ENCODE assay signal across 9 cellular contexts in genomic region chr1:56525463-56526155, GRCh38. TPM values are rescaled to one million over a fixed set of nuclear protein-coding genes. Genes with fewer than 3 reads are reported as not detected.
DNase-seq lines count a peak whose midpoint lies in the region; ATAC-seq, FAIRE-seq and TF ChIP-seq lines count a peak whose summit lies in the region.
"Had no signal": no experiment of that assay in that cellular context is flagged by ENCODE, and none has a peak within 500 bp of the region (broad histone marks: within the 10 kb centered on the region; RNA-seq: fewer than 3 reads in every experiment).

No MANE protein-coding gene starts in this region.

- H3K79me1 ChIP-seq in IMR-90 (ENCODE audit: low read depth in 1 of 2, low read length in 2 of 2): peaks cover 49 to 80% of the 10 kb centered on the region in 2 experiments

- intact Hi-C loops in IMR-90 (cut with micrococcal nuclease) (no loop called here), pancreas (cut with DNase I) (loop anchor here in 1 of 3 donors (10.0 kb wide), 1 partner anchor 49 kb away; the partner anchor contains the start of gene PLPP3)

- ATAC-seq in GM21737 (IDR thresholded peaks at IDR 0.05; ENCODE audit: unreplicated experiment) (peak; percentile 78), IMR-90 (ENCODE audit: low read depth) (0 out of 2 replicates have a peak, but pooled peaks have one; percentile 6), pancreas (peak; percentile 31 to 68 (median 50))

- TF ChIP-seq POLR2A in IMR-90 (IDR thresholded peaks at IDR 0.05; ENCODE audit: low read depth, low read length): no peak

- no TSS peak for BruUV-seq in IMR-90 (replicated peaks; lab: Mats Ljungman, UMichigan)

- H3K14ac ChIP-seq in IMR-90 (replicated peaks; ENCODE audit: low read depth, low read length): no peak overlapping the region

- TF ChIP-seq CTCF in GM13976 (IDR thresholded peaks at IDR 0.05; ENCODE audit: borderline replicate concordance, control extremely low read depth, extremely low read depth, insufficient read depth, missing control alignments) (no peak), IMR-90 (conservative IDR thresholded peaks at IDR 0.05; ENCODE audit: low read depth, low read length) (no peak), pancreas (IDR thresholded peaks at IDR 0.05) (no peak)

- no peak overlapping the region for H2AK5ac ChIP-seq in IMR-90 (ENCODE audit: low read depth, low read length)

- CTCF ChIA-PET in IMR-90 (lab: Yijun Ruan, JAX): no interaction called here

- no peak overlapping the region for H4K8ac ChIP-seq in IMR-90 (ENCODE audit: low read depth in 2 of 2, low read length in 2 of 2)

- no peak overlapping the region for H2BK15ac ChIP-seq in IMR-90 (ENCODE audit: low read depth, low read length)

- H3K9me3 ChIP-seq in IMR-90 (ENCODE audit: control insufficient read depth, insufficient read depth, low read length) (no peaks in the 10 kb centered on the region), pancreas (no peaks in the 10 kb centered on the region)

- no peak overlapping the region for H3K9ac ChIP-seq in IMR-90 (ENCODE audit: low read depth, low read length)

- DNase-seq in GM13976 (ENCODE audit: low spot score) (peak; percentile 18), IMR-90 (peak; percentile 60), amniotic epithelial cell (ENCODE audit: low read depth) (peak; percentile 24), pancreas (peak in 1 of 6 donors; percentile 45), HuH-7.5 (ENCODE audit: low spot score) (no peak), hepatic stellate cell (ENCODE audit: low spot score) (no peak), D341Med (ENCODE audit: low spot score) (no peak)

- WGBS in IMR-90 (ENCODE audit: extremely low coverage in 2 of 2, insufficient read length in 1 of 2), 2 experiments: no CpG with 5 or more reads among the region's 5 CpGs
- WGBS in pancreas, 2 donors: 50 to 55% methylated on average over 5 of the region's 5 CpGs

- H3K36me3 ChIP-seq in IMR-90 (ENCODE audit: control insufficient read depth, insufficient read depth, low read length) (peaks cover 61% of the 10 kb centered on the region), pancreas (peaks cover 0 to 17% (median 0%) of the 10 kb centered on the region in 3 donors)

- no peak overlapping the region for H4K5ac ChIP-seq in IMR-90 (ENCODE audit: low read depth, low read length)

- no peak overlapping the region for H3K56ac ChIP-seq in IMR-90 (ENCODE audit: extremely low read depth, insufficient read depth, low read length)

- H3K23ac ChIP-seq in IMR-90 (ENCODE audit: low read depth, low read length): no peak overlapping the region

- H4K91ac ChIP-seq in IMR-90 (ENCODE audit: insufficient read depth, low read depth, low read length): no peak overlapping the region

- H3K27ac ChIP-seq in IMR-90 (ENCODE audit: insufficient read depth, low read length) (no peak overlapping the region), pancreas (no peak overlapping the region)

- H3K4me2 ChIP-seq in IMR-90 (ENCODE audit: low read depth, low read length): no peak overlapping the region

- H3K27me3 ChIP-seq in IMR-90 (ENCODE audit: control insufficient read depth, insufficient read depth, low read length) (no peaks in the 10 kb centered on the region), pancreas (no peaks in the 10 kb centered on the region)

- H3K9me1 ChIP-seq in IMR-90 (ENCODE audit: insufficient read depth, low read length): peaks cover 21% of the 10 kb centered on the region

- no peak overlapping the region for H2BK120ac ChIP-seq in IMR-90 (ENCODE audit: low read depth, low read length)

- no peak for FAIRE-seq in pancreas (lab: Jason Lieb, UNC)
- FAIRE-seq: endothelial cell of umbilical vein had no signal

- no peak overlapping the region for H2AK9ac ChIP-seq in IMR-90 (replicated peaks; ENCODE audit: low read depth, low read length, poor library complexity)

- dilution Hi-C loops in IMR-90 (cut with HindIII; ENCODE audit: low sequenced_read_pairs, unreplicated experiment): no loop called here

- no peak overlapping the region for H3K18ac ChIP-seq in IMR-90 (ENCODE audit: low read depth, low read length)

- no peak overlapping the region for H2BK5ac ChIP-seq in IMR-90 (ENCODE audit: low read depth, low read length, poor library complexity, severe bottlenecking)

- no peak overlapping the region for H3K4ac ChIP-seq in IMR-90 (ENCODE audit: low read depth, low read length)

- H3K4me3 ChIP-seq in IMR-90 (ENCODE audit: insufficient read depth, low read depth, low read length): no peak overlapping the region
- H3K4me3 ChIP-seq in pancreas: no peak overlapping the region

- H2BK20ac ChIP-seq in IMR-90 (ENCODE audit: low read depth, low read length): no peak overlapping the region

- in situ Hi-C loops in GM13976 (cut with MboI; ENCODE audit: low sequenced_read_pairs, unreplicated experiment): no loop called here
- in situ Hi-C loops in IMR-90 (cut with MboI; ENCODE audit: low sequenced_read_pairs): no loop called here

- POLR2A ChIA-PET in IMR-90 (lab: Charles Lee; ENCODE audit: unreplicated experiment): no interaction called here

- H2AFZ ChIP-seq in IMR-90 (replicated peaks; ENCODE audit: low read length, poor library complexity): no peak overlapping the region

- H4K20me1 ChIP-seq in IMR-90 (ENCODE audit: insufficient read depth, low read length): peaks cover 66% of the 10 kb centered on the region

- TF ChIP-seq RAD21 in IMR-90 (IDR thresholded peaks at IDR 0.05; ENCODE audit: low read length): no peak

- H3K4me1 ChIP-seq in IMR-90 (ENCODE audit: control insufficient read depth, insufficient read depth, low read length) (peaks cover 12% of the 10 kb centered on the region), pancreas (peaks cover 10 to 34% (median 12%) of the 10 kb centered on the region in 3 donors)

TF ChIP-seq in IMR-90, 13 proteins besides CTCF, POLR2A, EP300 and RAD21:
- TF ChIP-seq ELK1 (IDR thresholded peaks at IDR 0.05; ENCODE audit: borderline replicate concordance, low read depth, low read length): no peak
- no peak for TF ChIP-seq FOS (IDR thresholded peaks at IDR 0.05; ENCODE audit: low read depth, low read length)
- TF ChIP-seq RFX5 (IDR thresholded peaks at IDR 0.05; ENCODE audit: low read depth, low read length): no peak
- no peak for TF ChIP-seq MAZ (IDR thresholded peaks at IDR 0.05; ENCODE audit: borderline replicate concordance, low read depth, low read length)
- no peak for TF ChIP-seq RCOR1 (IDR thresholded peaks at IDR 0.05; ENCODE audit: insufficient replicate concordance, low read length)
- TF ChIP-seq NFE2L2 (IDR thresholded peaks at IDR 0.05; ENCODE audit: low read depth, low read length): no peak
- no peak for TF ChIP-seq SMC3 (IDR thresholded peaks at IDR 0.05; ENCODE audit: low read depth, low read length)
- no peak for TF ChIP-seq CEBPB (IDR thresholded peaks at IDR 0.05; ENCODE audit: low read depth, low read length)
- no peak for TF ChIP-seq MXI1 (IDR thresholded peaks at IDR 0.05; ENCODE audit: borderline replicate concordance, low read depth, low read length)
- TF ChIP-seq CHD1 (IDR thresholded peaks at IDR 0.05; ENCODE audit: low read depth, low read length): no peak
- no peak for TF ChIP-seq USF2 (IDR thresholded peaks at IDR 0.05; ENCODE audit: low read depth, low read length)
- no peak for TF ChIP-seq MAFK (IDR thresholded peaks at IDR 0.05; ENCODE audit: low read depth, low read length)
- no peak for TF ChIP-seq BHLHE40 (IDR thresholded peaks at IDR 0.05; ENCODE audit: low read depth, low read length)

RNA-seq across cellular contexts. Expression of gene PLPP3, which starts 53.8 kb away (rescaled TPM):
- total RNA-seq in IMR-90 (2012; rRNA removed): 46.4 and 56.6 TPM in 2 replicates
- 49.9 and 52.1 TPM in 2 replicates for polyA plus RNA-seq in IMR-90 (2012; rRNA removed)
- polyA plus RNA-seq in IMR-90 (2012; cell fraction: cytosol; rRNA removed): 32.9 and 56.4 TPM in 2 replicates
- polyA plus RNA-seq in IMR-90 (2012; cell fraction: nucleus; rRNA removed; ENCODE audit: low replicate concordance): 37.9 and 66.1 TPM in 2 replicates
- total RNA-seq in pancreas: 10 to 100 TPM; 14.6 to 29.6 (median 21.8) TPM
- 10 to 100 TPM in 1 of 2 donors, 1 to 10 TPM in 1; 5.5 to 13.7 TPM for polyA plus RNA-seq in pancreas

Comparison
In these comparisons a context has a peak if more than half of its experiments do, and no peak if none do; other contexts are left out.
1. DNase-seq: peak in GM13976 (single experiment), IMR-90 (single experiment) and amniotic epithelial cell (single experiment); none in HuH-7.5 (single experiment), hepatic stellate cell (single experiment) and D341Med (single experiment).
2. ATAC-seq: peak in every context shown above with its lines; median percentile 78 in GM21737; 50 in pancreas; 6 in IMR-90.